In genomic region chr11:75013051-75013450, GRCh38 we compare ENCODE assay signal across 1 cellular context.
TF ChIP-seq lines count a peak whose summit lies in the region.

No MANE protein-coding gene starts in this region.

TF ChIP-seq in K562, 482 proteins besides CTCF, POLR2A, EP300 and RAD21 (continued from another document):
- TF ChIP-seq USF2 (CRISPR knock-in tag; IDR thresholded peaks at IDR 0.05): no peak
- TF ChIP-seq ARID1B (IDR thresholded peaks at IDR 0.05): peak; percentile 80
- no peak for TF ChIP-seq ZNF707 (CRISPR knock-in tag; conservative IDR thresholded peaks at IDR 0.05)
- TF ChIP-seq PHB2 (IDR thresholded peaks at IDR 0.05; ENCODE audit: low read depth): no peak
- no peak for TF ChIP-seq ZNF184 (CRISPR knock-in tag; IDR thresholded peaks at IDR 0.05)
- no peak for TF ChIP-seq E2F5 (CRISPR knock-in tag; IDR thresholded peaks at IDR 0.05)
- TF ChIP-seq CLOCK (CRISPR knock-in tag; IDR thresholded peaks at IDR 0.05; ENCODE audit: borderline replicate concordance): no peak
- no peak for TF ChIP-seq NFATC3 (IDR thresholded peaks at IDR 0.05)
- no peak for TF ChIP-seq ZFPM2 (CRISPR knock-in tag; IDR thresholded peaks at IDR 0.05)
- no peak for TF ChIP-seq RBM39 (optimal IDR thresholded peaks at IDR 0.05; ENCODE audit: low read depth, low read length)
- no peak for TF ChIP-seq KDM5B (IDR thresholded peaks at IDR 0.05; ENCODE audit: insufficient replicate concordance, low read depth, low read length)
- TF ChIP-seq U2AF1 (optimal IDR thresholded peaks at IDR 0.05; ENCODE audit: low read depth, low read length): no peak
- TF ChIP-seq CBFA2T3 (IDR thresholded peaks at IDR 0.05): peak; percentile 84
- TF ChIP-seq FOXK1 (CRISPR knock-in tag; IDR thresholded peaks at IDR 0.05; ENCODE audit: borderline replicate concordance): no peak
- peak; percentile 82 for TF ChIP-seq FOSL1 (tag; conservative IDR thresholded peaks at IDR 0.05)
- TF ChIP-seq ZNF3 (CRISPR knock-in tag; IDR thresholded peaks at IDR 0.05): no peak
- peak; percentile 97 for TF ChIP-seq MAFG (tag; conservative IDR thresholded peaks at IDR 0.05)
